Comparison of ENCODE assay signal across 19 cellular contexts in genomic region chr9:134302130-134302817, GRCh38. TPM values are rescaled to one million over a fixed set of nuclear protein-coding genes. Genes with fewer than 3 reads are reported as not detected.
DNase-seq lines count a peak whose midpoint lies in the region; ATAC-seq and FAIRE-seq lines count a peak whose summit lies in the region.
"Had no signal": no experiment of that assay in that cellular context is flagged by ENCODE, and none has a peak within 500 bp of the region (broad histone marks: within the 10 kb centered on the region; RNA-seq: fewer than 3 reads in every experiment).

No MANE protein-coding gene starts in this region.

- no peak overlapping the region for H3K27ac Mint-ChIP-seq in activated naive CD8-positive, alpha-beta T cell treated with anti-CD3 and anti-CD28 coated beads, Interleukin-2, amount 10 ng/mL, durations not matched to agents 7 days and 5 days
- no peak overlapping the region for H3K27ac Mint-ChIP-seq in activated naive CD8-positive, alpha-beta T cell treated with anti-CD3 and anti-CD28 coated beads, Interleukin-2, amount 50 U/mL, for 24 hours
- H3K27ac Mint-ChIP-seq in T-cell = peak overlapping the region; percentile 23 to 71
- no peak overlapping the region for H3K27ac Mint-ChIP-seq in activated naive CD4-positive, alpha-beta T cell treated with anti-CD3 and anti-CD28 coated beads, Interleukin-2, amount 50 U/mL, for 72 hours

- peak; percentile 87 for FAIRE-seq in frontal cortex (lab: Jason Lieb, UNC)
- FAIRE-seq: H1 had no signal

- H3K4me1 Mint-ChIP-seq in activated naive CD8-positive, alpha-beta T cell treated with anti-CD3 and anti-CD28 coated beads, Interleukin-2, amount 10 ng/mL, durations not matched to agents 7 days and 5 days = peaks cover 15% of the 10 kb centered on the region
- peaks cover 13% of the 10 kb centered on the region for H3K4me1 Mint-ChIP-seq in activated naive CD8-positive, alpha-beta T cell treated with anti-CD3 and anti-CD28 coated beads, Interleukin-2, amount 50 U/mL, for 24 hours
- peaks cover 5 to 20% (median 14%) of the 10 kb centered on the region in 3 donors for H3K4me1 Mint-ChIP-seq in T-cell

- H3K9me3 Mint-ChIP-seq in activated naive CD8-positive, alpha-beta T cell treated with anti-CD3 and anti-CD28 coated beads, Interleukin-2, amount 10 ng/mL, durations not matched to agents 7 days and 5 days = no peaks in the 10 kb centered on the region
- no peaks in the 10 kb centered on the region for H3K9me3 Mint-ChIP-seq in activated naive CD8-positive, alpha-beta T cell treated with anti-CD3 and anti-CD28 coated beads, Interleukin-2, amount 50 U/mL, for 24 hours
- no peaks in the 10 kb centered on the region for H3K9me3 Mint-ChIP-seq in T-cell
- H3K9me3 Mint-ChIP-seq in activated naive CD4-positive, alpha-beta T cell treated with anti-CD3 and anti-CD28 coated beads, Interleukin-2, amount 50 U/mL, for 72 hours = no peaks in the 10 kb centered on the region

- H3K27me3 Mint-ChIP-seq in activated naive CD8-positive, alpha-beta T cell treated with anti-CD3 and anti-CD28 coated beads, Interleukin-2, amount 10 ng/mL, durations not matched to agents 7 days and 5 days = peaks cover 10% of the 10 kb centered on the region
- peaks cover 8% of the 10 kb centered on the region for H3K27me3 Mint-ChIP-seq in activated naive CD8-positive, alpha-beta T cell treated with anti-CD3 and anti-CD28 coated beads, Interleukin-2, amount 50 U/mL, for 24 hours
- H3K27me3 Mint-ChIP-seq in T-cell = peaks cover 0 to 2% of the 10 kb centered on the region in 2 donors
- H3K27me3 Mint-ChIP-seq: CD4-positive, alpha-beta memory T cell had no signal

- DNase-seq in activated naive CD8-positive, alpha-beta T cell treated with anti-CD3 and anti-CD28 coated beads, Interleukin-2, amount 10 ng/mL, durations not matched to agents 7 days and 5 days = no peak
- DNase-seq in activated naive CD8-positive, alpha-beta T cell treated with anti-CD3 and anti-CD28 coated beads, Interleukin-2, amount 50 U/mL, for 24 hours = no peak
- no peak for DNase-seq in T-cell
- DNase-seq in frontal cortex (ENCODE audit: low spot score in 2 of 2) = no peak
- DNase-seq in activated CD8-positive, alpha-beta memory T cell treated with anti-CD3 and anti-CD28 coated beads, Interleukin-2, amount 50 U/mL, for 4 hours = no peak
- no peak for DNase-seq in amygdala (lab: John Stamatoyannopoulos, UW)
- no peak for DNase-seq in NCI-H2107 (lab: John Stamatoyannopoulos, UW)
- DNase-seq in activated naive CD4-positive, alpha-beta T cell treated with anti-CD3 and anti-CD28 coated beads, Interleukin-2, amount 50 U/mL, for 72 hours (ENCODE audit: low spot score in 2 of 2) = no peak
- DNase-seq: 8988T, BE2C, DMS153, NCI-H1048, NCI-H1436, NCI-H2029 treated with DMSO at 0.1 percent for 48 hours, NCI-H446 treated with DMSO at 0.1 percent for 48 hours, OCI-M1, SHP77 had no signal

- CTCF ChIA-PET in T-cell (lab: Charles Lee) = interaction anchor here in 1 of 2 donors (0.9 to 1.1 kb wide), 2 partner anchors 147 to 154 kb away, joined by 3 read pairs; no protein-coding TSS in a partner anchor

- no peak for ATAC-seq in activated naive CD8-positive, alpha-beta T cell treated with anti-CD3 and anti-CD28 coated beads, Interleukin-2, amount 10 ng/mL, durations not matched to agents 7 days and 5 days (ENCODE audit: low read depth)
- ATAC-seq in activated naive CD8-positive, alpha-beta T cell treated with anti-CD3 and anti-CD28 coated beads, Interleukin-2, amount 50 U/mL, for 24 hours = no peak
- no peak for ATAC-seq in T-cell (replicated peaks in 1 of 4)
- ATAC-seq in activated naive CD4-positive, alpha-beta T cell treated with anti-CD3 and anti-CD28 coated beads, Interleukin-2, amount 50 U/mL, for 72 hours = no peak

- H3K36me3 Mint-ChIP-seq in activated naive CD8-positive, alpha-beta T cell treated with anti-CD3 and anti-CD28 coated beads, Interleukin-2, amount 10 ng/mL, durations not matched to agents 7 days and 5 days = no peaks in the 10 kb centered on the region
- H3K36me3 Mint-ChIP-seq in activated naive CD8-positive, alpha-beta T cell treated with anti-CD3 and anti-CD28 coated beads, Interleukin-2, amount 50 U/mL, for 24 hours (ENCODE audit: low read depth) = no peaks in the 10 kb centered on the region
- no peaks in the 10 kb centered on the region for H3K36me3 Mint-ChIP-seq in T-cell
- H3K36me3 Mint-ChIP-seq in activated naive CD4-positive, alpha-beta T cell treated with anti-CD3 and anti-CD28 coated beads, Interleukin-2, amount 50 U/mL, for 72 hours = no peaks in the 10 kb centered on the region
- H3K36me3 Mint-ChIP-seq: CD4-positive, alpha-beta memory T cell had no signal

- H3K4me3 Mint-ChIP-seq in activated naive CD8-positive, alpha-beta T cell treated with anti-CD3 and anti-CD28 coated beads, Interleukin-2, amount 10 ng/mL, durations not matched to agents 7 days and 5 days = peak overlapping the region; percentile 25
- H3K4me3 Mint-ChIP-seq in activated naive CD8-positive, alpha-beta T cell treated with anti-CD3 and anti-CD28 coated beads, Interleukin-2, amount 50 U/mL, for 24 hours = no peak overlapping the region
- H3K4me3 Mint-ChIP-seq in T-cell = no peak overlapping the region

- POLR2A ChIA-PET in activated naive CD8-positive, alpha-beta T cell treated with anti-CD3 and anti-CD28 coated beads, Interleukin-2, amount 10 ng/mL, durations not matched to agents 7 days and 5 days (lab: Charles Lee) = interaction anchor here (1.1 kb wide), 1 partner anchor 42 kb away, joined by 4 read pairs; no protein-coding TSS in a partner anchor
- POLR2A ChIA-PET in T-cell (lab: Charles Lee) = no interaction called here

RNA-seq across cellular contexts. Expression of gene RXRA, which starts 24.0 kb away (rescaled TPM):
- 1 to 10 TPM; 5.6 to 7.1 TPM for total RNA-seq in activated naive CD8-positive, alpha-beta T cell treated with anti-CD3 and anti-CD28 coated beads, Interleukin-2, amount 10 ng/mL, durations not matched to agents 7 days and 5 days
- total RNA-seq in T-cell (10 to 100 TPM in 4 of 5 donors, 1 to 10 TPM in 1; 5.6 to 17.7 (median 14.5) TPM), frontal cortex (3.7 TPM)
- 1 to 10 TPM in 1 of 2 donors, under 1 TPM in 1; 0.25 to 7.9 TPM for total RNA-seq in activated naive CD4-positive, alpha-beta T cell treated with anti-CD3 and anti-CD28 coated beads, Interleukin-2, amount 50 U/mL, for 72 hours

Comparison
In these comparisons a context has a peak if more than half of its experiments do, and no peak if none do; other contexts are left out.
1. H3K27ac Mint-ChIP-seq: peak in T-cell (2 of 2); none in activated naive CD8-positive, alpha-beta T cell treated with anti-CD3 and anti-CD28 coated beads, Interleukin-2, amount 10 ng/mL, durations not matched to agents 7 days and 5 days (single experiment), activated naive CD8-positive, alpha-beta T cell treated with anti-CD3 and anti-CD28 coated beads, Interleukin-2, amount 50 U/mL, for 24 hours (single experiment) and activated naive CD4-positive, alpha-beta T cell treated with anti-CD3 and anti-CD28 coated beads, Interleukin-2, amount 50 U/mL, for 72 hours (0 of 2).